17 cellular contexts compared by ENCODE assay signal in the genomic region with DNA sequence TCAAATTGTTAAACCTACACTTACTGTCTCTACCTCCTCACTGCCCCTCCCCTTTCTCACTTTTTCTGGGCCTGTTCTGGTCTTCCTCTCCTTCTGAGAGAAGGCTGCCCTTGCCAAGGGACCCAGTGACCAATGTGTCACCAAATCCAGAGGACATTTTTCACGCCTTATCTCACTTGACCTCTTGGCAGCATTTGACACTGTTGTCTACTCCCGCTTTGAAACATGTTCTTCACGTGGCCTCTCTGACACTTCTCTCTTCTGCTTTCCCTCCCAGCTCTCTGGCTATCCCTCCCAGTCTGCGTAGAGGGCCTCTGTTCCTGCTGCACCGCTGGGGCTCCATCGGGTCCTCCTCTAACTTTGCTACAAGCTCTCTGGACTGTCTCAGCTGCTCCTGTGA. TPM values are rescaled to one million over a fixed set of nuclear protein-coding genes. Genes with fewer than 3 reads are reported as not detected.
DNase-seq lines count a peak whose midpoint lies in the region; ATAC-seq and TF ChIP-seq lines count a peak whose summit lies in the region.
"Had no signal": no experiment of that assay in that cellular context is flagged by ENCODE, and none has a peak within 500 bp of the region (broad histone marks: within the 10 kb centered on the region; RNA-seq: fewer than 3 reads in every experiment).

No MANE protein-coding gene starts in this region.

- H3K4me1 ChIP-seq in right cardiac atrium (ENCODE audit: control insufficient read depth, insufficient read depth, low read length) = peaks cover 16% of the 10 kb centered on the region
- peaks cover 76% of the 10 kb centered on the region for H3K4me1 ChIP-seq in Karpas-422 (ENCODE audit: low read length)
- H3K4me1 ChIP-seq: SJSA1, uterus had no signal

- peak overlapping the region; percentile 74 for H3K9ac ChIP-seq in Karpas-422 (ENCODE audit: low read length)
- H3K9ac ChIP-seq: KMS-11 had no signal

- ATAC-seq in Right ventricle myocardium superior (ENCODE audit: poor library complexity) (peak; percentile 16), right cardiac atrium (no peak), GM18870 (IDR thresholded peaks at IDR 0.05; ENCODE audit: unreplicated experiment) (no peak), GM19452 (IDR thresholded peaks at IDR 0.05; ENCODE audit: unreplicated experiment) (no peak)
- no peak for ATAC-seq in activated naive CD8-positive, alpha-beta T cell treated with anti-CD3 and anti-CD28 coated beads, Interleukin-2, amount 50 U/mL, for 24 hours
- ATAC-seq in stimulated activated effector memory CD8-positive, alpha-beta T cell treated with anti-CD3 and anti-CD28 coated beads, Interleukin-12 subunit alpha, Interleukin-12 subunit beta, amount 100 ng/mL, for 72 hours = no peak
- ATAC-seq: HCT116 had no signal

- no peak for TF ChIP-seq CTCF in WERI-Rb-1 (IDR thresholded peaks at IDR 0.05; ENCODE audit: low read depth, low read length)

- H3K27ac Mint-ChIP-seq in activated naive CD8-positive, alpha-beta T cell treated with anti-CD3 and anti-CD28 coated beads, Interleukin-2, amount 50 U/mL, for 24 hours = peak overlapping the region; percentile 54
- H3K27ac Mint-ChIP-seq in stimulated activated effector memory CD8-positive, alpha-beta T cell treated with anti-CD3 and anti-CD28 coated beads, Interleukin-12 subunit alpha, Interleukin-12 subunit beta, amount 100 ng/mL, for 72 hours = peak overlapping the region; percentile 82

- DNase-seq in Right ventricle myocardium superior (no peak), right cardiac atrium (no peak), Karpas-422 (peak; percentile 62), WERI-Rb-1 (no peak)
- no peak for DNase-seq in activated naive CD8-positive, alpha-beta T cell treated with anti-CD3 and anti-CD28 coated beads, Interleukin-2, amount 50 U/mL, for 24 hours
- DNase-seq in stimulated activated effector memory CD8-positive, alpha-beta T cell treated with anti-CD3 and anti-CD28 coated beads, Interleukin-12 subunit alpha, Interleukin-12 subunit beta, amount 100 ng/mL, for 72 hours (ENCODE audit: low spot score in 2 of 2) = no peak
- DNase-seq: DMS53, islet precursor cell, NCI-H146, NCI-H226, uterus had no signal

- no peaks in the 10 kb centered on the region for H3K9me2 ChIP-seq in Karpas-422 (replicated peaks; ENCODE audit: insufficient read depth, low read length)

- intact Hi-C loops in Right ventricle myocardium superior (cut with DNase I) = no loop called here
- intact Hi-C loops in right cardiac atrium (cut with DNase I) = no loop called here

- no peaks in the 10 kb centered on the region for H3K27me3 Mint-ChIP-seq in activated naive CD8-positive, alpha-beta T cell treated with anti-CD3 and anti-CD28 coated beads, Interleukin-2, amount 50 U/mL, for 24 hours

- H3K9me3 ChIP-seq in right cardiac atrium (ENCODE audit: control insufficient read depth, low read length) (no peaks in the 10 kb centered on the region), Karpas-422 (ENCODE audit: low read length) (no peaks in the 10 kb centered on the region), WERI-Rb-1 (ENCODE audit: severe bottlenecking) (no peaks in the 10 kb centered on the region)
- H3K9me3 ChIP-seq: SJSA1, uterus had no signal

- peak overlapping the region; percentile 68 for H3K4me2 ChIP-seq in Karpas-422 (ENCODE audit: low read depth, low read length, poor library complexity, severe bottlenecking)
- H3K4me2 ChIP-seq: KMS-11 had no signal

- H3K27me3 ChIP-seq in right cardiac atrium (ENCODE audit: control insufficient read depth, insufficient read depth) (no peaks in the 10 kb centered on the region), Karpas-422 (ENCODE audit: low read length) (no peaks in the 10 kb centered on the region), WERI-Rb-1 (ENCODE audit: insufficient read depth, low read depth, severe bottlenecking) (no peaks in the 10 kb centered on the region)
- H3K27me3 ChIP-seq: SJSA1, uterus had no signal

- H3K27ac ChIP-seq in right cardiac atrium (ENCODE audit: low read length) (no peak overlapping the region), Karpas-422 (ENCODE audit: low read length) (peak overlapping the region; percentile 100), WERI-Rb-1 (no peak overlapping the region)
- H3K27ac ChIP-seq: KMS-11, SJSA1, skin epidermis had no signal

- H3K4me3 Mint-ChIP-seq in activated naive CD8-positive, alpha-beta T cell treated with anti-CD3 and anti-CD28 coated beads, Interleukin-2, amount 50 U/mL, for 24 hours = no peak overlapping the region
- H3K4me3 Mint-ChIP-seq in stimulated activated effector memory CD8-positive, alpha-beta T cell treated with anti-CD3 and anti-CD28 coated beads, Interleukin-12 subunit alpha, Interleukin-12 subunit beta, amount 100 ng/mL, for 72 hours = no peak overlapping the region

- no peak overlapping the region for H2AFZ ChIP-seq in Karpas-422 (ENCODE audit: low read length)

- H3K36me3 Mint-ChIP-seq in activated naive CD8-positive, alpha-beta T cell treated with anti-CD3 and anti-CD28 coated beads, Interleukin-2, amount 50 U/mL, for 24 hours (ENCODE audit: low read depth) = no peaks in the 10 kb centered on the region
- no peaks in the 10 kb centered on the region for H3K36me3 Mint-ChIP-seq in stimulated activated effector memory CD8-positive, alpha-beta T cell treated with anti-CD3 and anti-CD28 coated beads, Interleukin-12 subunit alpha, Interleukin-12 subunit beta, amount 100 ng/mL, for 72 hours

- H4K20me1 ChIP-seq in Karpas-422 (ENCODE audit: insufficient read depth, low read depth, low read length) = no peaks in the 10 kb centered on the region

- no peak overlapping the region for H3K4me3 ChIP-seq in right cardiac atrium (ENCODE audit: low read length)
- peak overlapping the region; percentile 63 for H3K4me3 ChIP-seq in Karpas-422 (ENCODE audit: low read length)
- H3K4me3 ChIP-seq in WERI-Rb-1 (ENCODE audit: low read depth, low read length) = no peak overlapping the region
- H3K4me3 ChIP-seq: SJSA1, skin epidermis, uterus had no signal

- 58% methylated on average over 6 of the region's 6 CpGs for WGBS in right cardiac atrium

- H3K36me3 ChIP-seq in Karpas-422 (ENCODE audit: insufficient read depth, low read length) = no peaks in the 10 kb centered on the region
- no peaks in the 10 kb centered on the region for H3K36me3 ChIP-seq in WERI-Rb-1
- H3K36me3 ChIP-seq: SJSA1, uterus had no signal

- H3K9me3 Mint-ChIP-seq in activated naive CD8-positive, alpha-beta T cell treated with anti-CD3 and anti-CD28 coated beads, Interleukin-2, amount 50 U/mL, for 24 hours = no peaks in the 10 kb centered on the region
- no peaks in the 10 kb centered on the region for H3K9me3 Mint-ChIP-seq in stimulated activated effector memory CD8-positive, alpha-beta T cell treated with anti-CD3 and anti-CD28 coated beads, Interleukin-12 subunit alpha, Interleukin-12 subunit beta, amount 100 ng/mL, for 72 hours

- peaks cover 6% of the 10 kb centered on the region; the same call in 1 of the 2 replicates for H3K79me2 ChIP-seq in Karpas-422 (ENCODE audit: low read length)

- H3K4me1 Mint-ChIP-seq in activated naive CD8-positive, alpha-beta T cell treated with anti-CD3 and anti-CD28 coated beads, Interleukin-2, amount 50 U/mL, for 24 hours = peaks cover 20% of the 10 kb centered on the region
- peaks cover 21% of the 10 kb centered on the region for H3K4me1 Mint-ChIP-seq in stimulated activated effector memory CD8-positive, alpha-beta T cell treated with anti-CD3 and anti-CD28 coated beads, Interleukin-12 subunit alpha, Interleukin-12 subunit beta, amount 100 ng/mL, for 72 hours

RNA-seq across cellular contexts. Expression of a gene that starts 25.3 kb away (rescaled TPM):
- total RNA-seq in Right ventricle myocardium superior (2.6 TPM), right cardiac atrium (1 to 10 TPM in 2 of 4 donors, under 1 TPM in 2; 0.71 to 1.8 (median 1.00) TPM)
- 0.88 TPM for polyA plus RNA-seq in right cardiac atrium
- total RNA-seq in Karpas-422 (2014; rRNA removed; shearing (Covaris generic); ENCODE audit: low replicate concordance) = 2.3 and 3.2 TPM in 2 replicates

RNA-seq across cellular contexts. Expression of a gene that starts 53.3 kb away (rescaled TPM):
- total RNA-seq in Right ventricle myocardium superior (43.6 TPM), right cardiac atrium (10 to 100 TPM; 19.9 to 44.5 (median 38.2) TPM)
- 13.7 TPM for polyA plus RNA-seq in right cardiac atrium
- total RNA-seq in Karpas-422 (2014; rRNA removed; shearing (Covaris generic); ENCODE audit: low replicate concordance) = not detected in 2 replicates

Comparison
In these comparisons a context has a peak if more than half of its experiments do, and no peak if none do; other contexts are left out.
1. RNA of a gene that starts 53.3 kb away (total RNA-seq): 43.6 TPM in Right ventricle myocardium superior (single experiment) and 19.9 to 44.5 TPM in right cardiac atrium; not detected in Karpas-422; every median in the first group is over 10 times any median in the second.